In the genomic region with DNA sequence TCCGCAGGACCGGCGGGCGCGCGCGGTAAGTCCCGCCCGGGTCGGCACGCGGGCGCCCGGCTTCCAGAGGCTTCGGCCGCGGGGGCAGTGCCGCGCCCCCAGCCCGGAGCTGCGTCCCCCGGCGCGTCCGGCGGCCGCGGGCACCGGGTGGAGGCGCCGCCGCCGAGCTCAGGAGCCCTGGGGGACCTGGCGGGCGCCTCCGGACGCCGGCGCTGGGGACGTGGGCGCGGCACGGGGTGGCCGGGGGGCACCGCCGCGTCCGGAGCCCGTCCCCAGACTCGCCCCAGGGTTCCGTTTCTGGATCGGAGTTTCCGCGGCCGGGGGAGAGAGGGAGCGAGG, we compare ENCODE assay signal across 8 cellular contexts. TPM values are rescaled to one million over a fixed set of nuclear protein-coding genes. Genes with fewer than 3 reads are reported as not detected.
DNase-seq lines count a peak whose midpoint lies in the region; ATAC-seq and TF ChIP-seq lines count a peak whose summit lies in the region.

No MANE protein-coding gene starts in this region.

- no peak for TF ChIP-seq POLR2A in sigmoid colon (IDR thresholded peaks at IDR 0.05)

- DNase-seq in PC-3 = no peak
- DNase-seq in fibroblast of mammary gland (ENCODE audit: low read depth) = no peak
- DNase-seq in sigmoid colon = no peak
- no peak for DNase-seq in KG1 (lab: John Stamatoyannopoulos, UW)
- DNase-seq in anterior cingulate cortex (lab: John Stamatoyannopoulos, UW) = no peak
- DNase-seq in foreskin melanocyte = no peak

- peak overlapping the region; percentile 85 for H3K9ac ChIP-seq in PC-3 (ENCODE audit: low read length)

- H3K9me3 ChIP-seq in PC-3 (ENCODE audit: low read length) (no peaks in the 10 kb centered on the region), sigmoid colon (no peaks in the 10 kb centered on the region)

- TF ChIP-seq EP300 in sigmoid colon (IDR thresholded peaks at IDR 0.05) = no peak

- H3K27ac ChIP-seq in PC-3 (ENCODE audit: low read length) (no peak overlapping the region), sigmoid colon (peak overlapping the region; percentile 93 to 97 (median 94))

- peak overlapping the region; percentile 99 for H3K4me2 ChIP-seq in PC-3 (ENCODE audit: low read length)

- no peaks in the 10 kb centered on the region for H3K9me2 ChIP-seq in PC-3 (replicated peaks; ENCODE audit: low read length)

- no peaks in the 10 kb centered on the region for H3K27me3 ChIP-seq in PC-3 (ENCODE audit: low read length)
- no peaks in the 10 kb centered on the region for H3K27me3 ChIP-seq in sigmoid colon

- H4K20me1 ChIP-seq in PC-3 (ENCODE audit: low read length) = no peaks in the 10 kb centered on the region

- 1% methylated on average over 56 of the region's 56 CpGs for WGBS in sigmoid colon, 2 donors

- H3K4me3 ChIP-seq in GM12875 (ENCODE audit: low read depth, low read length) (peak overlapping the region; percentile 53), PC-3 (ENCODE audit: low read length) (peak overlapping the region; percentile 100), fibroblast of mammary gland (ENCODE audit: control insufficient read depth, low read depth, low read length) (peak overlapping the region; percentile 84), sigmoid colon (peak overlapping the region; percentile 75 to 89 (median 84))

- intact Hi-C loops in PC-3 (cut with micrococcal nuclease) = no loop called here
- intact Hi-C loops in sigmoid colon (cut with DNase I) = loop anchor here (2.0 to 5.0 kb wide), 2 partner anchors 47 to 160 kb away; a partner anchor contains a TSS

- POLR2A ChIA-PET in PC-3 (lab: Charles Lee; ENCODE audit: unreplicated experiment) = interaction anchor here (0.5 kb wide), 1 partner anchor 108 kb away, joined by 3 read pairs; no protein-coding TSS in a partner anchor

- no peaks in the 10 kb centered on the region for H3K36me3 ChIP-seq in PC-3 (ENCODE audit: low read depth, low read length)
- no peaks in the 10 kb centered on the region for H3K36me3 ChIP-seq in sigmoid colon

- CTCF ChIA-PET in PC-3 (lab: Charles Lee) = no interaction called here

- H2AFZ ChIP-seq in PC-3 (ENCODE audit: low read length) = peak overlapping the region; percentile 98

- H3K79me2 ChIP-seq in PC-3 (ENCODE audit: low read length) = peaks cover 44% of the 10 kb centered on the region

- no peaks in the 10 kb centered on the region for H3F3A ChIP-seq in PC-3 (ENCODE audit: low read length, unreplicated experiment)

- TF ChIP-seq CTCF in GM12875 (IDR thresholded peaks at IDR 0.05; ENCODE audit: borderline replicate concordance, insufficient read depth, low read depth, low read length) (no peak), PC-3 (conservative IDR thresholded peaks at IDR 0.05; ENCODE audit: low read depth, low read length) (no peak), fibroblast of mammary gland (conservative IDR thresholded peaks at IDR 0.05; ENCODE audit: control insufficient read depth, insufficient read depth, low read depth, low read length) (no peak), sigmoid colon (IDR thresholded peaks at IDR 0.05) (no peak)

- no TSS peak for BruUV-seq in PC-3 (replicated peaks; lab: Mats Ljungman, UMichigan)

- ATAC-seq in PC-3 = peak; percentile 3; the same call in 1 of the 2 replicates
- no peak for ATAC-seq in GM21390 (IDR thresholded peaks at IDR 0.05; ENCODE audit: unreplicated experiment)

- H3K4me1 ChIP-seq in PC-3 (ENCODE audit: insufficient read depth, low read length) (peaks cover 41% of the 10 kb centered on the region), sigmoid colon (peaks cover 0 to 52% (median 41%) of the 10 kb centered on the region in 4 donors)

RNA-seq across cellular contexts. Expression of a gene that starts 0.3 kb away (rescaled TPM):
- total RNA-seq in PC-3 (2014; rRNA removed) (117 and 141 TPM in 2 replicates), sigmoid colon (100 to 1,000 TPM in 2 of 4 donors, 10 to 100 TPM in 2; 64.1 to 128 (median 87.6) TPM)
- polyA plus RNA-seq in sigmoid colon = 100 to 1,000 TPM; 245 to 394 (median 260) TPM

RNA-seq across cellular contexts. Expression of a gene that starts 20.3 kb away (rescaled TPM):
- total RNA-seq in PC-3 (2014; rRNA removed) (not detected in 2 replicates), sigmoid colon (not detected)
- under 1 TPM in 1 of 3 donors, not detected in 2; 0.15 TPM for polyA plus RNA-seq in sigmoid colon
